In genomic region chr18:80247403-80247916, GRCh38 we compare ENCODE assay signal across 8 cellular contexts. TPM values are rescaled to one million over a fixed set of nuclear protein-coding genes. Genes with fewer than 3 reads are reported as not detected.
DNase-seq lines count a peak whose midpoint lies in the region; ATAC-seq, FAIRE-seq and TF ChIP-seq lines count a peak whose summit lies in the region.

Gene PARD6G, minus strand, starts transcription at chr18:80247514. Its CDS starts 166 bp downstream, at chr18:80247348.

- peak within 1 kb of the TSS; percentile 91 for H3K4me2 ChIP-seq in GM23338

- no peaks in the 10 kb centered on the region; the same call in 1 of the 2 replicates for H3K9me2 ChIP-seq in GM23338 (ENCODE audit: insufficient read depth)

- no peaks in the 10 kb centered on the region for H3K9me3 ChIP-seq in aorta (ENCODE audit: control insufficient read depth, low read length)

- ATAC-seq in GM23338 (peak; percentile 37), aorta (ENCODE audit: low FRiP score) (peak; percentile 92)

- H3K27me3 Mint-ChIP-seq in GM23338 (ENCODE audit: insufficient read depth, low read depth, poor library complexity): peaks cover 15% of the 10 kb centered on the region

- H3K27ac Mint-ChIP-seq in GM23338: no peak within 1 kb of the TSS

- H3K4me3 ChIP-seq in GM23338 (peak within 1 kb of the TSS; percentile 89), retinal pigment epithelial cell (ENCODE audit: low read length) (peak within 1 kb of the TSS; percentile 67), aorta (ENCODE audit: low read length in 2 of 2) (peak within 1 kb of the TSS; percentile 60 to 92)

- H3K27ac ChIP-seq in GM23338 (ENCODE audit: low read depth): no peak within 1 kb of the TSS
- no peak within 1 kb of the TSS for H3K27ac ChIP-seq in aorta (ENCODE audit: low read depth in 1 of 2, low read length in 2 of 2)

- no peaks in the 10 kb centered on the region for H3K9me3 Mint-ChIP-seq in GM23338

- peak; percentile 98 for DNase-seq in D721Med (ENCODE audit: insufficient read length, low spot score)
- peak; percentile 67 for DNase-seq in GM23338 (ENCODE audit: low spot score)
- DNase-seq in MV-4-11 (lab: John Stamatoyannopoulos, UW): peak; percentile 56
- DNase-seq in T-helper 1 cell: peak in 4 of 5 donors; percentile 22 to 51 (median 40)
- peak; percentile 90 for DNase-seq in astrocyte of the hippocampus (ENCODE audit: low read depth, low spot score)
- DNase-seq in hypothalamus (lab: John Stamatoyannopoulos, UW): peak in 50 of 51 donors; percentile 22 to 94 (median 79)
- DNase-seq in retinal pigment epithelial cell (ENCODE audit: low read depth): no peak
- DNase-seq in aorta: peak; percentile 85 to 96

- H3K36me3 ChIP-seq in GM23338 (ENCODE audit: insufficient read depth) (no peaks in the 10 kb centered on the region), aorta (ENCODE audit: control insufficient read depth in 1 of 2, insufficient read depth in 2 of 2, low read length in 1 of 2) (no peaks in the 10 kb centered on the region)

- intact Hi-C loops in aorta (cut with DNase I): no loop called here

- peak within 1 kb of the TSS; percentile 86 for H3K4me3 Mint-ChIP-seq in GM23338

- H3K36me3 Mint-ChIP-seq in GM23338 (ENCODE audit: low read depth): no peaks in the 10 kb centered on the region

- TF ChIP-seq CTCF in D721Med (IDR thresholded peaks at IDR 0.05; ENCODE audit: insufficient read depth, missing control alignments) (peak; percentile 8), GM23338 (conservative IDR thresholded peaks at IDR 0.05; ENCODE audit: low read depth in 2 of 2) (no peak), retinal pigment epithelial cell (conservative IDR thresholded peaks at IDR 0.05; ENCODE audit: low read depth, low read length) (no peak)

- H3K27me3 ChIP-seq in GM23338 (ENCODE audit: insufficient read depth): peaks cover 12% of the 10 kb centered on the region
- H3K27me3 ChIP-seq in aorta (ENCODE audit: control insufficient read depth in 1 of 2, insufficient read depth in 2 of 2, low read length in 1 of 2): no peaks in the 10 kb centered on the region

- H4K20me1 ChIP-seq in GM23338 (replicated peaks; ENCODE audit: insufficient read depth): no peaks in the 10 kb centered on the region

- H3K79me2 ChIP-seq in GM23338 (replicated peaks; ENCODE audit: insufficient read depth): no peaks in the 10 kb centered on the region; the same call in 1 of the 2 replicates

- H3K4me1 ChIP-seq in GM23338 (ENCODE audit: insufficient read depth) (no peaks in the 10 kb centered on the region), aorta (ENCODE audit: control insufficient read depth in 1 of 2, insufficient read depth in 2 of 2, low read length in 2 of 2) (no peaks in the 10 kb centered on the region)

- WGBS in aorta, 2 donors: 1% methylated on average over 25 to 60 of the region's 60 CpGs

- H3F3A ChIP-seq in GM23338 (replicated peaks; ENCODE audit: low read depth): no peaks in the 10 kb centered on the region

- H3K4me1 Mint-ChIP-seq in GM23338: peaks cover 3% of the 10 kb centered on the region; the same call in 1 of the 3 replicates

- peak within 1 kb of the TSS; percentile 91 for H2AFZ ChIP-seq in GM23338

- no peak for FAIRE-seq in D721Med (lab: Jason Lieb, UNC)

TF ChIP-seq in GM23338, 12 proteins besides CTCF, POLR2A, EP300 and RAD21:
- TF ChIP-seq EZH2phosphoT487 (IDR thresholded peaks at IDR 0.05; ENCODE audit: unreplicated experiment): no peak
- TF ChIP-seq EZH2 (IDR thresholded peaks at IDR 0.05; ENCODE audit: low read depth, unreplicated experiment): no peak
- no peak for TF ChIP-seq ZNF331 (CRISPR knock-in tag; IDR thresholded peaks at IDR 0.05; ENCODE audit: low read depth)
- no peak for TF ChIP-seq JUNB (IDR thresholded peaks at IDR 0.05; ENCODE audit: unreplicated experiment)
- TF ChIP-seq NANOG (IDR thresholded peaks at IDR 0.05; ENCODE audit: borderline replicate concordance): no peak
- no peak for TF ChIP-seq CREB1 (CRISPR knock-in tag; IDR thresholded peaks at IDR 0.05; ENCODE audit: low read depth)
- no peak for TF ChIP-seq REST (IDR thresholded peaks at IDR 0.05; ENCODE audit: unreplicated experiment)
- TF ChIP-seq ZNF114 (CRISPR knock-in tag; IDR thresholded peaks at IDR 0.05): no peak
- no peak for TF ChIP-seq POLR2AphosphoS5 (IDR thresholded peaks at IDR 0.05; ENCODE audit: low read depth)
- TF ChIP-seq STAT1 (IDR thresholded peaks at IDR 0.05; ENCODE audit: unreplicated experiment): no peak
- TF ChIP-seq ETS1 (IDR thresholded peaks at IDR 0.05): no peak

RNA-seq across cellular contexts. Expression of gene PARD6G, which starts in this region (rescaled TPM):
- total RNA-seq in GM23338 (2014; rRNA removed; shearing (Covaris generic)): 17.2 and 18.5 TPM in 2 replicates
- polyA plus RNA-seq in GM23338 (2016; fragmentation: Nextera tagmentation; extraction: Ambion mirVana) (6.9 and 8.3 TPM in 2 replicates), aorta (1 to 10 TPM in 1 of 2 donors, under 1 TPM in 1; 0.38 to 1.8 TPM)
- 1 to 10 TPM; 3.8 to 4.1 TPM for total RNA-seq in aorta
